In the genomic region with DNA sequence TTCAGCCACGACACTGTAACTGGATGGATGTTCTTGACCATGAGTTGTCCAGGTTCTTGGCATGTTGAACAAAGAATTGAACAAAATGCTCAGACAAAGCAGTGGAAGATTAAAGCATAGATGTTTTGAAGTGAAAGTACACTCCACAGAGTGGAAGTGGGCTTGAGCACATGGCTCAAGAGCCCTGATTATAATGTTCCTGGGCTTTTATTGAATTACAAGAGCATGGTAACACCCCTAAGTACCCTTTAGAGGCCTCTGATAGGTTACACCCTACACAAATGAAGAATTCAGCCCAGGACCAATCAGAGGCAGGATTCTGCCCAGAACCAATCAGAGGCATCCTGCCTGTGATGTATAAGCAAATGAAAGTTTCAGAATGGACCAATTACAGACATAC, we compare ENCODE assay signal across 16 cellular contexts. TPM values are rescaled to one million over a fixed set of nuclear protein-coding genes. Genes with fewer than 3 reads are reported as not detected.
"Had no signal": no experiment of that assay in that cellular context is flagged by ENCODE, and none has a peak within 500 bp of the region (broad histone marks: within the 10 kb centered on the region; RNA-seq: fewer than 3 reads in every experiment).

No MANE protein-coding gene starts in this region.

- H3K4me3 ChIP-seq: adrenal gland, cardiac muscle cell, pancreas, SJSA1, spleen had no signal

- H3K4me1 ChIP-seq: adrenal gland, foreskin keratinocyte, pancreas, spleen had no signal

- ATAC-seq: foreskin keratinocyte; natural killer cell; pancreas; stimulated activated naive B cell treated with anti-CD40 and anti-IgM and Interleukin-4, amounts not matched to agents 10 μg/mL and 1 μg/mL and 100 μg/mL, for 72 hours had no signal

- H3K27me3 ChIP-seq: adrenal gland, cardiac muscle cell, foreskin keratinocyte, pancreas, SJSA1, spleen had no signal

- DNase-seq: activated CD4-positive, alpha-beta T cell treated with anti-CD3 and anti-CD28 coated beads, Interleukin-2, amount 50 U/mL, for 48 hours; activated gamma-delta T cell; adrenal gland; effector CD8-positive, alpha-beta T cell; foreskin keratinocyte; natural killer cell; pancreas; spleen; stimulated activated CD4-positive, alpha-beta T cell treated with anti-CD3 and anti-CD28 coated beads, Interleukin-4, amount 100 ng/mL, for 4 hours; stimulated activated naive B cell treated with anti-CD40 and anti-IgM and Interleukin-4, amounts not matched to agents 10 μg/mL and 1 μg/mL and 100 μg/mL, for 72 hours; T-helper 2 cell; trophoblast cell had no signal

- H3K36me3 ChIP-seq: adrenal gland, pancreas had no signal

- H3K9me3 ChIP-seq: adrenal gland, pancreas had no signal

- H3K27ac ChIP-seq: adrenal gland, cardiac muscle cell, foreskin keratinocyte, pancreas, SJSA1, spleen had no signal

RNA-seq across cellular contexts. Expression of a gene that starts 33.5 kb away (rescaled TPM):
- total RNA-seq: cardiac muscle cell, chondrocyte, kidney epithelial cell, natural killer cell had no signal
